8 cellular contexts compared by ENCODE assay signal in the genomic region with DNA sequence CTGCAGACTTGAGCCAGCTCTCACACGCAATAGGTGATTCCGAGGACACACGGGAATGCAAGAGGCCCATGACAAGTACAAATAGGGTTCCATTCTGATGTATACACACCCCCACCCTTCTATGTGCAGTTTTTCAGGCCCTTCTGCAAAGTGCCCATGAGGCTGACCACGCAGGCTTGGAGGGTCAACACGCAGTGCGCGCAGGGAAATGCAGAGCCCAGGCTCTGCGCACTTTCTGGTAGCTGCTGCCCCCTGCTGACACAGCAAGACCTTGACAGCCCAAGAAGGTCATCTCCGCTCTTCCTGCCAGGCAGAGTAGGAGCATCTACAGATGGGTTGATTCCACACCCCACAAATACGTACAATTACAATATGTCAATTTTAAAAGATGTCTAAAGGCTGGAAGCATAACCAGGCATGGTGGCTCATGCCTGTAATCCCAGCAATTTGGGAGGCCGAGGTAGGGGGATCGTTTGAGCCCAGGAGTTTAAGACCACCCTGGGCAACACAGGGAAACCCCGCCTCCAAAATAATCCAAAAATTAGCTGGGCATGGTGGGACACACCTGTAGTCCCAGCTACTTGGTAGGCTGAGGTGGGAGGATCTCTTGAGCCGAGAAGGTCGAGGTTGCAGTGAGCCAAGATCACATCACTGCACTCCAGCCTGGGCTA. TPM values are rescaled to one million over a fixed set of nuclear protein-coding genes. Genes with fewer than 3 reads are reported as not detected.
DNase-seq lines count a peak whose midpoint lies in the region; ATAC-seq and TF ChIP-seq lines count a peak whose summit lies in the region.

No MANE protein-coding gene starts in this region.

- H3K4me3 Mint-ChIP-seq in activated CD4-positive, alpha-beta memory T cell treated with anti-CD3 and anti-CD28 coated beads for 36 hours = no peak overlapping the region
- H3K4me3 Mint-ChIP-seq in naive thymus-derived CD8-positive, alpha-beta T cell = no peak overlapping the region

- CTCF ChIA-PET in activated CD4-positive, alpha-beta memory T cell treated with anti-CD3 and anti-CD28 coated beads for 36 hours (lab: Charles Lee) = interaction anchor here (0.6 to 3.4 kb wide), 9 partner anchors 11 to 564 kb away, joined by 3 to 46 read pairs (median 4); partner anchors contain the start of genes SH3BP5L and ZNF692

- H3K27ac Mint-ChIP-seq in activated CD4-positive, alpha-beta memory T cell treated with anti-CD3 and anti-CD28 coated beads for 36 hours = no peak overlapping the region
- H3K27ac Mint-ChIP-seq in naive thymus-derived CD8-positive, alpha-beta T cell = peak overlapping the region in 4 of 10 donors; percentile 19 to 74 (median 47)

- peak; percentile 96 for TF ChIP-seq CTCF in epithelial cell of proximal tubule (conservative IDR thresholded peaks at IDR 0.05; ENCODE audit: low read depth, low read length)
- TF ChIP-seq CTCF in tibial artery (IDR thresholded peaks at IDR 0.05) = peak; percentile 52

- ATAC-seq in HG02623 (IDR thresholded peaks at IDR 0.05; ENCODE audit: unreplicated experiment) = peak; percentile 48
- ATAC-seq in naive thymus-derived CD8-positive, alpha-beta T cell = peak; percentile 85 to 89

- peaks cover 0 to 16% (median 11%) of the 10 kb centered on the region in 4 donors for H3K4me1 ChIP-seq in tibial artery

- POLR2A ChIA-PET in activated CD4-positive, alpha-beta memory T cell treated with anti-CD3 and anti-CD28 coated beads for 36 hours (lab: Charles Lee) = no interaction called here
- POLR2A ChIA-PET in naive thymus-derived CD8-positive, alpha-beta T cell (lab: Charles Lee) = no interaction called here

- H3K27me3 ChIP-seq in tibial artery = no peaks in the 10 kb centered on the region

- peaks cover 2% of the 10 kb centered on the region for H3K27me3 Mint-ChIP-seq in activated CD4-positive, alpha-beta memory T cell treated with anti-CD3 and anti-CD28 coated beads for 36 hours
- H3K27me3 Mint-ChIP-seq in naive thymus-derived CD8-positive, alpha-beta T cell = peaks cover 0 to 11% (median 5%) of the 10 kb centered on the region in 5 donors

- no peaks in the 10 kb centered on the region for H3K9me3 Mint-ChIP-seq in activated CD4-positive, alpha-beta memory T cell treated with anti-CD3 and anti-CD28 coated beads for 36 hours
- no peaks in the 10 kb centered on the region for H3K9me3 Mint-ChIP-seq in naive thymus-derived CD8-positive, alpha-beta T cell

- intact Hi-C loops in activated CD4-positive, alpha-beta memory T cell treated with anti-CD3 and anti-CD28 coated beads for 36 hours (cut with micrococcal nuclease) = loop anchor here (1.0 to 5.0 kb wide), 5 partner anchors 111 to 870 kb away; no protein-coding TSS in a partner anchor
- intact Hi-C loops in tibial artery (cut with DNase I; ENCODE audit: low total_unique reads) = no loop called here

- H3K4me1 Mint-ChIP-seq in activated CD4-positive, alpha-beta memory T cell treated with anti-CD3 and anti-CD28 coated beads for 36 hours (ENCODE audit: low read depth) = no peaks in the 10 kb centered on the region
- peaks cover 17 to 32% (median 20%) of the 10 kb centered on the region in 4 donors for H3K4me1 Mint-ChIP-seq in naive thymus-derived CD8-positive, alpha-beta T cell

- peak; percentile 19 for DNase-seq in activated gamma-delta T cell treated with Interleukin-2 at 50 U/mL for 16 hours
- no peak for DNase-seq in activated gamma-delta T cell (lab: John Stamatoyannopoulos, UW)
- peak; percentile 36 to 59 for DNase-seq in NCI-H1930 (lab: John Stamatoyannopoulos, UW)
- DNase-seq in activated CD4-positive, alpha-beta memory T cell treated with anti-CD3 and anti-CD28 coated beads for 36 hours = peak; percentile 69
- no peak for DNase-seq in epithelial cell of proximal tubule (ENCODE audit: low read depth)
- peak; percentile 32 to 72 (median 46) for DNase-seq in naive thymus-derived CD8-positive, alpha-beta T cell
- DNase-seq in tibial artery = no peak

- peaks cover 7 to 16% (median 16%) of the 10 kb centered on the region in 3 donors for H3K36me3 ChIP-seq in tibial artery

- H3K9me3 ChIP-seq in tibial artery = no peaks in the 10 kb centered on the region

- H3K27ac ChIP-seq in tibial artery = no peak overlapping the region

- H3K4me3 ChIP-seq in epithelial cell of proximal tubule (ENCODE audit: low read depth, low read length) (no peak overlapping the region), tibial artery (no peak overlapping the region)

- H3K36me3 Mint-ChIP-seq in activated CD4-positive, alpha-beta memory T cell treated with anti-CD3 and anti-CD28 coated beads for 36 hours = peaks cover 5% of the 10 kb centered on the region
- peaks cover 0 to 7% (median 2%) of the 10 kb centered on the region in 3 donors for H3K36me3 Mint-ChIP-seq in naive thymus-derived CD8-positive, alpha-beta T cell

RNA-seq across cellular contexts. Expression of gene SH3BP5L, which starts 18.5 kb away (rescaled TPM):
- total RNA-seq in activated CD4-positive, alpha-beta memory T cell treated with anti-CD3 and anti-CD28 coated beads for 36 hours = 10 to 100 TPM; 19.7 to 19.9 TPM
- total RNA-seq in epithelial cell of proximal tubule = 23.5 and 25.6 TPM in 2 replicates
- total RNA-seq in naive thymus-derived CD8-positive, alpha-beta T cell = 10 to 100 TPM; 28.5 to 29.9 TPM
- 1 to 10 TPM; 1.6 to 3.5 (median 2.6) TPM for polyA plus RNA-seq in naive thymus-derived CD8-positive, alpha-beta T cell

RNA-seq across cellular contexts. Expression of gene ZNF672, which starts 30.8 kb away (rescaled TPM):
- 10 to 100 TPM; 50.3 to 51.4 TPM for total RNA-seq in activated CD4-positive, alpha-beta memory T cell treated with anti-CD3 and anti-CD28 coated beads for 36 hours
- total RNA-seq in epithelial cell of proximal tubule = 26.1 and 32.6 TPM in 2 replicates
- 10 to 100 TPM; 35.8 to 37.2 TPM for total RNA-seq in naive thymus-derived CD8-positive, alpha-beta T cell
- polyA plus RNA-seq in naive thymus-derived CD8-positive, alpha-beta T cell = 10 to 100 TPM; 17.9 to 25.6 (median 19.6) TPM

RNA-seq across cellular contexts. Expression of gene LYPD8, which starts 51.6 kb away (rescaled TPM):
- total RNA-seq in activated CD4-positive, alpha-beta memory T cell treated with anti-CD3 and anti-CD28 coated beads for 36 hours = not detected
- total RNA-seq in epithelial cell of proximal tubule = not detected in 2 replicates
- total RNA-seq in naive thymus-derived CD8-positive, alpha-beta T cell = not detected
- polyA plus RNA-seq in naive thymus-derived CD8-positive, alpha-beta T cell = not detected

RNA-seq across cellular contexts. Expression of gene ZNF692, which starts 51.7 kb away (rescaled TPM):
- total RNA-seq in activated CD4-positive, alpha-beta memory T cell treated with anti-CD3 and anti-CD28 coated beads for 36 hours = 10 to 100 TPM; 60.4 to 65.9 TPM
- 24.0 and 35.7 TPM in 2 replicates for total RNA-seq in epithelial cell of proximal tubule
- total RNA-seq in naive thymus-derived CD8-positive, alpha-beta T cell = 10 to 100 TPM; 68.9 to 69.6 TPM
- 1 to 10 TPM; 5.2 to 9.3 (median 5.9) TPM for polyA plus RNA-seq in naive thymus-derived CD8-positive, alpha-beta T cell

Comparison
In these comparisons a context has a peak if more than half of its experiments do, and no peak if none do; other contexts are left out.
1. DNase-seq: peak in activated gamma-delta T cell treated with Interleukin-2 at 50 U/mL for 16 hours (single experiment), NCI-H1930 (2 of 2), activated CD4-positive, alpha-beta memory T cell treated with anti-CD3 and anti-CD28 coated beads for 36 hours (single experiment) and naive thymus-derived CD8-positive, alpha-beta T cell (10 of 10); none in activated gamma-delta T cell (single experiment), epithelial cell of proximal tubule (single experiment) and tibial artery (0 of 2).